ENCODE assay signal across 22 cellular contexts in the genomic region with DNA sequence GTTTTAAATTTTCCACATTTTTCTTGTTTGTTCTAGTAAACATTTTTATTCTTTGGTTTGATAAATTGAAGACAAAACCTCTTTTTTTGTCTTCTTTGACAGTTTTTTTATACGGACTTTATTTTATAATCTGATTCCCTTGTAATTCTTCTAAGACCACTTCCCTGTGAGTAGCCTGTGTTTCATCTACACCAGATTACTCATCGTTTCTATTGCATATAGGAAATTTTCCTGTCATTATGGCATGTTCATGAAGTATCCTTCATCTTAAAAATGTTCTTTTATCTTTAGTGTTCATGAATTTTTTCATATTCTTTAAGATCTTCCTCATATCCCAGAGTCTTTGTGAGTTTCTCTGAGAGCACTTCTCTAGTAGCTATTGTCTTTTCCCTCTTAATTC.
A peak's percentile ranks its signal among the peaks of the same experiment; 100 is the strongest.
DNase-seq lines count a peak whose midpoint lies in the region; ATAC-seq, FAIRE-seq and TF ChIP-seq lines count a peak whose summit lies in the region.
"Had no signal": no experiment of that assay in that cellular context is flagged by ENCODE, and none has a peak within 500 bp of the region (broad histone marks: within the 10 kb centered on the region; RNA-seq: fewer than 3 reads in every experiment).

No MANE protein-coding gene starts in this region.

- H3K9me3 Mint-ChIP-seq in MCF 10A (ENCODE audit: unreplicated experiment): no peaks in the 10 kb centered on the region
- no peaks in the 10 kb centered on the region for H3K9me3 Mint-ChIP-seq in astrocyte (ENCODE audit: unreplicated experiment)
- no peaks in the 10 kb centered on the region for H3K9me3 Mint-ChIP-seq in activated naive CD4-positive, alpha-beta T cell treated with anti-CD3 and anti-CD28 coated beads, Interleukin-2, amount 10 ng/mL, durations not matched to agents 7 days and 5 days
- H3K9me3 Mint-ChIP-seq: CD8-positive, alpha-beta memory T cell had no signal

- in situ Hi-C loops in mammary epithelial cell (cut with MboI; ENCODE audit: low sequenced_read_pairs in 2 of 2): no loop called here

- peak; percentile 86 for FAIRE-seq in astrocyte (lab: Jason Lieb, UNC)
- FAIRE-seq: H54, K562 had no signal

- H3K27ac ChIP-seq in mammary epithelial cell (ENCODE audit: insufficient read depth, low read depth, low read length): peak overlapping the region; percentile 10
- no peak overlapping the region for H3K27ac ChIP-seq in astrocyte (ENCODE audit: low read depth, low read length)
- H3K27ac ChIP-seq in foreskin keratinocyte: peak overlapping the region; percentile 40
- no peak overlapping the region for H3K27ac ChIP-seq in coronary artery
- H3K27ac ChIP-seq: 22Rv1, C4-2B, Peyer's patch had no signal

- WGBS in mammary epithelial cell (ENCODE audit: low coverage, missing lambda C conversion rate): 92% methylated on average over 2 of the region's 2 CpGs

- H3K27me3 ChIP-seq in mammary epithelial cell (ENCODE audit: insufficient read depth, low read length) (no peaks in the 10 kb centered on the region), astrocyte (ENCODE audit: insufficient read depth, low read length) (no peaks in the 10 kb centered on the region), foreskin keratinocyte (no peaks in the 10 kb centered on the region)
- H3K27me3 ChIP-seq: Peyer's patch had no signal

- DNase-seq in mammary epithelial cell (no peak), MCF 10A (ENCODE audit: unreplicated experiment) (no peak), astrocyte (ENCODE audit: low read depth) (peak; percentile 23), foreskin keratinocyte (no peak), Right ventricle myocardium superior (no peak), AML-193 (lab: John Stamatoyannopoulos, UW) (no peak), coronary artery (ENCODE audit: low spot score) (no peak)
- no peak for DNase-seq in activated naive CD4-positive, alpha-beta T cell treated with anti-CD3 and anti-CD28 coated beads, Interleukin-2, amount 10 ng/mL, durations not matched to agents 7 days and 5 days
- DNase-seq: Calu3; CD8-positive, alpha-beta memory T cell; NCI-H1092 treated with DMSO at 0.1 percent for 48 hours; NCI-H146; NCI-H2029; NCI-H2227 treated with DMSO at 0.1 percent for 48 hours; NCI-H510A treated with DMSO at 0.1 percent for 48 hours; NCI-H774; Peyer's patch; SW 1271 had no signal

- TF ChIP-seq CTCF in mammary epithelial cell (conservative IDR thresholded peaks at IDR 0.05 in 1 of 2, IDR thresholded peaks at IDR 0.05 in 1 of 2; ENCODE audit: extremely low read depth in 1 of 2, insufficient read depth in 1 of 2, low read depth in 1 of 2, low read length in 2 of 2) (no peak), MCF 10A (IDR thresholded peaks at IDR 0.05; ENCODE audit: unreplicated experiment) (no peak), astrocyte (IDR thresholded peaks at IDR 0.05; ENCODE audit: insufficient read depth, low read depth, low read length) (no peak), foreskin keratinocyte (conservative IDR thresholded peaks at IDR 0.05) (no peak), coronary artery (IDR thresholded peaks at IDR 0.05) (no peak)

- H3K9me3 ChIP-seq in mammary epithelial cell (replicated peaks; ENCODE audit: insufficient read depth, low read length): no peaks in the 10 kb centered on the region
- no peaks in the 10 kb centered on the region for H3K9me3 ChIP-seq in astrocyte (ENCODE audit: insufficient read depth, low read depth, low read length)
- H3K9me3 ChIP-seq: Peyer's patch had no signal

- peaks cover 17% of the 10 kb centered on the region for H3K36me3 Mint-ChIP-seq in MCF 10A (ENCODE audit: insufficient read depth, unreplicated experiment)
- peaks cover 4% of the 10 kb centered on the region for H3K36me3 Mint-ChIP-seq in astrocyte (ENCODE audit: low read depth, unreplicated experiment)
- peaks cover 15% of the 10 kb centered on the region for H3K36me3 Mint-ChIP-seq in activated naive CD4-positive, alpha-beta T cell treated with anti-CD3 and anti-CD28 coated beads, Interleukin-2, amount 10 ng/mL, durations not matched to agents 7 days and 5 days

- dilution Hi-C loops in mammary epithelial cell (cut with HindIII; ENCODE audit: low sequenced_read_pairs): no loop called here

- H3K4me3 ChIP-seq in mammary epithelial cell (replicated peaks in 1 of 3; ENCODE audit: insufficient read depth in 1 of 3, low read depth in 2 of 3, low read length in 3 of 3) (no peak overlapping the region), astrocyte (ENCODE audit: insufficient read depth, low read depth, low read length) (no peak overlapping the region), coronary artery (no peak overlapping the region)
- H3K4me3 ChIP-seq: K562, Peyer's patch had no signal

- H3K9ac ChIP-seq in mammary epithelial cell (ENCODE audit: insufficient read depth, low read length) (no peak overlapping the region), astrocyte (ENCODE audit: low read length) (no peak overlapping the region)

- no TSS peak for BruUV-seq in mammary epithelial cell (replicated peaks; lab: Mats Ljungman, UMichigan)
- BruUV-seq in MCF 10A (replicated peaks; lab: Mats Ljungman, UMichigan): no TSS peak

- H3K4me3 Mint-ChIP-seq in MCF 10A (ENCODE audit: unreplicated experiment) (no peak overlapping the region), astrocyte (ENCODE audit: unreplicated experiment) (no peak overlapping the region)
- no peak overlapping the region for H3K4me3 Mint-ChIP-seq in activated naive CD4-positive, alpha-beta T cell treated with anti-CD3 and anti-CD28 coated beads, Interleukin-2, amount 10 ng/mL, durations not matched to agents 7 days and 5 days
- H3K4me3 Mint-ChIP-seq: CD8-positive, alpha-beta memory T cell had no signal

- peaks cover 3% of the 10 kb centered on the region for H3K36me3 ChIP-seq in mammary epithelial cell (ENCODE audit: insufficient read depth, low read length)
- H3K36me3 ChIP-seq in astrocyte (ENCODE audit: insufficient read depth, low read length): no peaks in the 10 kb centered on the region

- CTCF ChIA-PET in mammary epithelial cell (lab: Charles Lee; ENCODE audit: low non-redundant PET): no interaction called here
- CTCF ChIA-PET in MCF 10A (lab: Yijun Ruan, JAX): no interaction called here
- CTCF ChIA-PET in activated naive CD4-positive, alpha-beta T cell treated with anti-CD3 and anti-CD28 coated beads, Interleukin-2, amount 10 ng/mL, durations not matched to agents 7 days and 5 days (lab: Charles Lee): no interaction called here

- H4K20me1 ChIP-seq in mammary epithelial cell (ENCODE audit: insufficient read depth, low read length) (no peaks in the 10 kb centered on the region), astrocyte (ENCODE audit: insufficient read depth, low read length) (no peaks in the 10 kb centered on the region)

- H3K27me3 Mint-ChIP-seq in MCF 10A (ENCODE audit: insufficient read depth, unreplicated experiment): no peaks in the 10 kb centered on the region
- no peaks in the 10 kb centered on the region for H3K27me3 Mint-ChIP-seq in astrocyte (ENCODE audit: low read depth, unreplicated experiment)
- no peaks in the 10 kb centered on the region for H3K27me3 Mint-ChIP-seq in activated naive CD4-positive, alpha-beta T cell treated with anti-CD3 and anti-CD28 coated beads, Interleukin-2, amount 10 ng/mL, durations not matched to agents 7 days and 5 days
- H3K27me3 Mint-ChIP-seq: CD8-positive, alpha-beta memory T cell had no signal

- H3K79me2 ChIP-seq in mammary epithelial cell (ENCODE audit: insufficient read depth, low read length) (peaks cover 3% of the 10 kb centered on the region), astrocyte (ENCODE audit: insufficient read depth, low read length) (no peaks in the 10 kb centered on the region)

- H3K27ac Mint-ChIP-seq in MCF 10A (ENCODE audit: low read depth, unreplicated experiment): no peak overlapping the region
- no peak overlapping the region for H3K27ac Mint-ChIP-seq in astrocyte (ENCODE audit: unreplicated experiment)
- no peak overlapping the region for H3K27ac Mint-ChIP-seq in activated naive CD4-positive, alpha-beta T cell treated with anti-CD3 and anti-CD28 coated beads, Interleukin-2, amount 10 ng/mL, durations not matched to agents 7 days and 5 days

- H2AFZ ChIP-seq in mammary epithelial cell (ENCODE audit: low read depth, low read length) (no peak overlapping the region), astrocyte (ENCODE audit: low read depth, low read length) (no peak overlapping the region)

- H3K4me1 ChIP-seq in mammary epithelial cell (ENCODE audit: insufficient read depth, low read length) (peaks cover 24% of the 10 kb centered on the region), astrocyte (ENCODE audit: insufficient read depth, low read length) (peaks cover 18% of the 10 kb centered on the region), foreskin keratinocyte (peaks cover 26% of the 10 kb centered on the region)
- H3K4me1 ChIP-seq: Peyer's patch had no signal

- ATAC-seq in foreskin keratinocyte (peak; percentile 19), Right ventricle myocardium superior (ENCODE audit: poor library complexity) (no peak)
- ATAC-seq: K562 had no signal

- intact Hi-C loops in mammary epithelial cell (cut with micrococcal nuclease) (no loop called here), MCF 10A (cut with micrococcal nuclease) (no loop called here), Right ventricle myocardium superior (cut with DNase I) (no loop called here)

- H3K4me2 ChIP-seq in mammary epithelial cell (ENCODE audit: insufficient read depth, low read depth, low read length) (no peak overlapping the region), astrocyte (ENCODE audit: low read length) (no peak overlapping the region)

- POLR2A ChIA-PET in MCF 10A (lab: Yijun Ruan, JAX): interaction anchor here (0.6 to 1.0 kb wide), 2 partner anchors 9 to 1533 kb away, joined by 3 to 4 read pairs; no protein-coding TSS in a partner anchor

- H3K4me1 Mint-ChIP-seq in MCF 10A (ENCODE audit: insufficient read depth, unreplicated experiment): peaks cover 8% of the 10 kb centered on the region
- H3K4me1 Mint-ChIP-seq in astrocyte (ENCODE audit: low read depth, unreplicated experiment): peaks cover 3% of the 10 kb centered on the region
- H3K4me1 Mint-ChIP-seq in activated naive CD4-positive, alpha-beta T cell treated with anti-CD3 and anti-CD28 coated beads, Interleukin-2, amount 10 ng/mL, durations not matched to agents 7 days and 5 days: peaks cover 8% of the 10 kb centered on the region

Comparison
In these comparisons a context has a peak if more than half of its experiments do, and no peak if none do; other contexts are left out.
1. H3K27ac ChIP-seq: peak in mammary epithelial cell (single experiment) and foreskin keratinocyte (single experiment); none in astrocyte (single experiment) and coronary artery (0 of 2).